ENCODE assay signal across 22 cellular contexts in the genomic region with DNA sequence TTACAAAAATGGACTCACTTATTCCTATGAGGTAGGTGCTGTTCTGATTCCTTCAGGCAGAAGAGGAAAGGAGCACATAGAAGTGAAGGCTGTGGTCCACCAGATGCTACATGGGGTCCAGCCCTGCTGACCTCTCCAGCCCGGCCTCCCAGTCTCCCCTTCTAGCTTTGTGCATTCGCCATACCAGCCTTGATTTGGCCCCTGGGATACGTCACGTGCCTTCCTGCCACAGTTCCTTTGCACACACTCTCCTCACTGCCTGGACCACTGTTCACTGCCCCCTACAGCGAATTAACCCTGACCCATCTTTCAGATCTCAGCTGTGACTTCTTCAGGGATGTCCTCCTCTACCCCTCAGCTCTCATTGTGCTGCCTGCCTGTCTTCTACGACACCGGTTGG. TPM values are rescaled to one million over a fixed set of nuclear protein-coding genes. Genes with fewer than 3 reads are reported as not detected.
"Had no signal": no experiment of that assay in that cellular context is flagged by ENCODE, and none has a peak within 500 bp of the region (broad histone marks: within the 10 kb centered on the region; RNA-seq: fewer than 3 reads in every experiment).

No MANE protein-coding gene starts in this region.

- H3K36me3 ChIP-seq: breast epithelium, esophagus muscularis mucosa, right lobe of liver, upper lobe of right lung had no signal

- H3K9me3 ChIP-seq: breast epithelium, esophagus muscularis mucosa, right lobe of liver, upper lobe of right lung had no signal

- H3K27me3 ChIP-seq: breast epithelium, esophagus muscularis mucosa, foreskin keratinocyte, right lobe of liver, upper lobe of right lung had no signal

- H3K27ac ChIP-seq: esophagus muscularis mucosa, foreskin keratinocyte, right lobe of liver, upper lobe of right lung had no signal

- H3K4me3 ChIP-seq: breast epithelium, esophagus muscularis mucosa, right lobe of liver, upper lobe of right lung had no signal

- DNase-seq: activated CD4-positive, alpha-beta memory T cell treated with anti-CD3 and anti-CD28 coated beads, Interleukin-2, amount 10 ng/mL, durations not matched to agents 7 days and 5 days; activated CD4-positive, alpha-beta T cell treated with anti-CD3 and anti-CD28 coated beads for 1 hour; activated CD4-positive, alpha-beta T cell treated with anti-CD3 and anti-CD28 coated beads, Interleukin-2, amount 10 ng/mL, durations not matched to agents 7 days and 5 days; activated CD8-positive, alpha-beta memory T cell treated with anti-CD3 and anti-CD28 coated beads, Interleukin-2, amount 50 U/mL, for 48 hours; activated gamma-delta T cell treated with Interleukin-2 at 50 U/mL for 16 hours; activated naive CD4-positive, alpha-beta T cell treated with anti-CD3 and anti-CD28 coated beads, Interleukin-2, amount 50 U/mL, for 16 hours; activated T-cell treated with anti-CD3 and anti-CD28 coated beads, Interleukin-2, amount 50 U/mL, for 24 hours; amniotic stem cell; dermis blood vessel endothelial cell; effector CD4-positive, alpha-beta T cell; foreskin keratinocyte; naive thymus-derived CD4-positive, alpha-beta T cell; nucleus accumbens; posterior cingulate gyrus; right lobe of liver; stimulated activated CD4-positive, alpha-beta T cell treated with anti-CD3 and anti-CD28 coated beads, Interleukin-4, amount 100 ng/mL, for 24 hours; T-helper 2 cell; upper lobe of right lung had no signal

- ATAC-seq: foreskin keratinocyte; naive thymus-derived CD4-positive, alpha-beta T cell; right lobe of liver; upper lobe of right lung; WTC11 had no signal

- H3K4me1 ChIP-seq: breast epithelium, foreskin keratinocyte, right lobe of liver had no signal

RNA-seq across cellular contexts. Expression of gene FGF1, which starts 32.6 kb away (rescaled TPM):
- polyA plus RNA-seq: naive thymus-derived CD4-positive, alpha-beta T cell; neural cell had no signal
